ENCODE assay signal across 20 cellular contexts in the genomic region with DNA sequence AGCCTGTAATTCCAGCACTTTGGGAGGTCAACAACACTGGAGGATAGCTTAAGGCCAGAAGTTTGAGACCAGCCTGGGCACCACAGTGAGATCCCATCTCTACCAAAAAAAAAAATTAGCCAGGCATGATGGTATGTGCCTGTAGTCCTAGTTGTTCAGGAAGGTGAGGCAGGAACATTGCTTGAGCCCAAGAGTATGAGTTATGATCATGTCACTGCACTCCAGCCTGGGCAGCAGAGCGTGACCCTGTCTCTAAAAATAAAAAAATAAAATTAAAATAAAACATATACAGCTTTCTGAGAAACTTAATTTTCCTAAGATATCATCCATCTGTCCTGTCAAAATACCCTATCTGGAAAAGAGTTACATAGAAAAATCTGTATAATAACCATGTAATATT. TPM values are rescaled to one million over a fixed set of nuclear protein-coding genes. Genes with fewer than 3 reads are reported as not detected.
DNase-seq lines count a peak whose midpoint lies in the region; ATAC-seq, FAIRE-seq and TF ChIP-seq lines count a peak whose summit lies in the region.
"Had no signal": no experiment of that assay in that cellular context is flagged by ENCODE, and none has a peak within 500 bp of the region (broad histone marks: within the 10 kb centered on the region; RNA-seq: fewer than 3 reads in every experiment).

No MANE protein-coding gene starts in this region.

- no peak overlapping the region for H2AK5ac ChIP-seq in mesendoderm (ENCODE audit: low read length)

- H2BK120ac ChIP-seq in mesendoderm (ENCODE audit: low read depth, low read length): no peak overlapping the region

- no peak for DNase-seq in WTC11 (ENCODE audit: low spot score)
- DNase-seq in mesendoderm: no peak
- DNase-seq in DMS153 (lab: John Stamatoyannopoulos, UW): no peak
- DNase-seq: 8988T; ACHN; BE2C; C1 segment of cervical spinal cord; CD4-positive, alpha-beta memory T cell; CD4-positive, CD25-positive, alpha-beta regulatory T cell; CD8-positive, alpha-beta memory T cell; COR-L47; DMS 273 treated with DMSO at 0.1 percent for 48 hours; DMS79 treated with DMSO at 0.1 percent for 48 hours; GF-D8 had no signal

- H3K36me3 ChIP-seq in mesendoderm (ENCODE audit: control insufficient read depth, insufficient read depth, low read length) (no peaks in the 10 kb centered on the region), gastroesophageal sphincter (no peaks in the 10 kb centered on the region)
- H3K36me3 ChIP-seq: BLaER1 had no signal

- H3K4me2 ChIP-seq in mesendoderm (ENCODE audit: low read length): no peak overlapping the region
- H3K4me2 ChIP-seq: BLaER1 had no signal

- H3K79me2 ChIP-seq in mesendoderm (ENCODE audit: control insufficient read depth, insufficient read depth, low read length): no peaks in the 10 kb centered on the region

- peak; percentile 13 for FAIRE-seq in islet of Langerhans (lab: Jason Lieb, UNC)
- FAIRE-seq: GM12892, GM19239 had no signal

- no CpG with 5 or more reads among the region's 1 CpG for WGBS in mesendoderm (ENCODE audit: extremely low coverage, insufficient coverage, low lambda C conversion rate)
- 100% methylated on average over 1 of the region's 1 CpG; no CpG with 5 or more reads in 1 of the 2 donors for WGBS in gastroesophageal sphincter (ENCODE audit: low coverage in 1 of 2), 2 donors

- H4K5ac ChIP-seq in mesendoderm (ENCODE audit: low read length): no peak overlapping the region

- H3K27ac ChIP-seq in mesendoderm (ENCODE audit: low read depth, low read length) (no peak overlapping the region), gastroesophageal sphincter (no peak overlapping the region)
- H3K27ac ChIP-seq: BLaER1 had no signal

- no peaks in the 10 kb centered on the region for H3K36me3 Mint-ChIP-seq in WTC11
- H3K36me3 Mint-ChIP-seq: CD14-positive monocyte had no signal

- H4K8ac ChIP-seq in mesendoderm (ENCODE audit: low read depth, low read length): no peak overlapping the region

- no peak for TF ChIP-seq POLR2A in gastroesophageal sphincter (IDR thresholded peaks at IDR 0.05)

- no peak overlapping the region for H3K23ac ChIP-seq in mesendoderm (ENCODE audit: low read length)

- H3K4me1 Mint-ChIP-seq in WTC11: no peaks in the 10 kb centered on the region
- H3K4me1 Mint-ChIP-seq: CD14-positive monocyte; CD4-positive, alpha-beta memory T cell; CD8-positive, alpha-beta memory T cell had no signal

- TF ChIP-seq EP300 in gastroesophageal sphincter (IDR thresholded peaks at IDR 0.05): no peak

- H2BK5ac ChIP-seq in mesendoderm (ENCODE audit: low read length): no peak overlapping the region

- no peak overlapping the region for H3K4ac ChIP-seq in mesendoderm (ENCODE audit: low read depth, low read length)

- H3K4me1 ChIP-seq in mesendoderm (ENCODE audit: control insufficient read depth, low read depth, low read length) (no peaks in the 10 kb centered on the region), gastroesophageal sphincter (no peaks in the 10 kb centered on the region)
- H3K4me1 ChIP-seq: BLaER1 had no signal

- no peaks in the 10 kb centered on the region for H3K9me3 ChIP-seq in gastroesophageal sphincter
- H3K9me3 ChIP-seq: BE2C, BLaER1 had no signal

- H2BK15ac ChIP-seq in mesendoderm (replicated peaks; ENCODE audit: low read depth): no peak overlapping the region

- H3K9me3 Mint-ChIP-seq in WTC11: peaks cover 4% of the 10 kb centered on the region
- H3K9me3 Mint-ChIP-seq: CD4-positive, CD25-positive, alpha-beta regulatory T cell; CD8-positive, alpha-beta memory T cell had no signal

- H3K27me3 ChIP-seq in mesendoderm (ENCODE audit: insufficient read depth, low read length, poor library complexity) (no peaks in the 10 kb centered on the region), gastroesophageal sphincter (no peaks in the 10 kb centered on the region)
- H3K27me3 ChIP-seq: BE2C, BLaER1 had no signal

- H3K27me3 Mint-ChIP-seq in WTC11 (ENCODE audit: low read depth): peaks cover 6% of the 10 kb centered on the region; the same call in 1 of the 2 replicates
- H3K27me3 Mint-ChIP-seq: CD4-positive, alpha-beta memory T cell; CD8-positive, alpha-beta memory T cell had no signal

- TF ChIP-seq CTCF in WTC11 (IDR thresholded peaks at IDR 0.05) (no peak), gastroesophageal sphincter (IDR thresholded peaks at IDR 0.05) (no peak)

- no peaks in the 10 kb centered on the region for H3K79me1 ChIP-seq in mesendoderm (ENCODE audit: low read length)

- no peak overlapping the region for H3K27ac Mint-ChIP-seq in WTC11
- H3K27ac Mint-ChIP-seq: CD14-positive monocyte; CD4-positive, alpha-beta memory T cell; CD4-positive, CD25-positive, alpha-beta regulatory T cell; CD8-positive, alpha-beta memory T cell had no signal

- H3K18ac ChIP-seq in mesendoderm (ENCODE audit: low read length): no peak overlapping the region

- H3K4me3 Mint-ChIP-seq in WTC11: no peak overlapping the region
- H3K4me3 Mint-ChIP-seq: CD14-positive monocyte; CD4-positive, alpha-beta memory T cell; CD4-positive, CD25-positive, alpha-beta regulatory T cell; CD8-positive, alpha-beta memory T cell had no signal

- no peak for ATAC-seq in WTC11
- no peak for ATAC-seq in gastroesophageal sphincter

- no peak overlapping the region for H3K56ac ChIP-seq in mesendoderm (ENCODE audit: low read length)

- CTCF ChIA-PET in WTC11 (lab: Charles Lee): no interaction called here

- no peak overlapping the region for H3K9ac ChIP-seq in mesendoderm (ENCODE audit: low read length)
- H3K9ac ChIP-seq: BLaER1 had no signal

- H3K4me3 ChIP-seq in mesendoderm (ENCODE audit: low read length) (no peak overlapping the region), gastroesophageal sphincter (no peak overlapping the region)
- H3K4me3 ChIP-seq: BLaER1 had no signal

- POLR2A ChIA-PET in WTC11 (lab: Charles Lee): no interaction called here

TF ChIP-seq in WTC11, 78 proteins besides CTCF, POLR2A, EP300 and RAD21:
- TF ChIP-seq KAT7 (CRISPR knock-in tag; IDR thresholded peaks at IDR 0.05; ENCODE audit: borderline replicate concordance) (no peak), ZNF121 (CRISPR knock-in tag; IDR thresholded peaks at IDR 0.05) (peak; percentile 18; the same call in 1 of the 2 replicates)

RNA-seq across cellular contexts. Expression of a gene that starts 38.9 kb away (rescaled TPM):
- total RNA-seq in WTC11 (2021): 0.66 to 1.2 TPM (median 0.85 TPM) in 3 replicates
- polyA plus RNA-seq in mesendoderm (2013, experiment 1 of 2): 0.32 TPM
- 0.35 TPM for polyA plus RNA-seq in mesendoderm (2013, experiment 2 of 2)
- total RNA-seq in gastroesophageal sphincter: 1 to 10 TPM; 3.9 to 6.7 (median 4.5) TPM
- polyA plus RNA-seq: CD14-positive monocyte had no signal
